In the genomic region with DNA sequence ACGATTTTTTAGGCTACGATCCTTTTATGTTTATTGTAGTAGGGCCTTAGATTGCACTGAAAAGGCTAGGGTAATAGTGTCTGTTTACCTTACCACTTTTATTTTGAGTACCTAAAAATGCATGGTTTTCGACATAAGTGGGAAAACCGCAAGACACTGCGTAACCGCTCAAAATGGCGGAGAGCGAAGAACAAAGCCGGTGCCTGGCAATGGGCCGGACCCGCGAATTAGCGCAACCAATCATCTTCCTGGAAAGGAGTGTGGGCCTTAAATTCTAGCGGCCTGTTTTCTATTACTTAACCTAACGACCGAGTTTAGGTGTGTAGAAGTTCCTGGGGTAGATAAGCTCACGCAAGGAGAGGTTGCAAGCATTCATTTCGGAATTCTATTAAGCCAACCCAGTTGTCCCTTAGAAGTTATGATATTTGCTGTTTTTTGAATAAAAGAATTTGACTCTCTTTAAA, we compare ENCODE assay signal across 8 cellular contexts.
DNase-seq lines count a peak whose midpoint lies in the region; ATAC-seq and TF ChIP-seq lines count a peak whose summit lies in the region.

No MANE protein-coding gene starts in this region.

- no TSS peak for BruUV-seq in PC-9 (replicated peaks; lab: Mats Ljungman, UMichigan)

- H3K4me3 ChIP-seq in BLaER1 treated with 17β-estradiol and CSF1 and Interleukin-3, amounts not matched to agents 10 nM and 100 nM: peak overlapping the region; percentile 63 to 89 (median 81)
- no peak overlapping the region for H3K4me3 ChIP-seq in KMS-11 (IDR thresholded peaks at IDR 0.05; ENCODE audit: insufficient read depth, low read depth, low read length)
- peak overlapping the region; percentile 63 for H3K4me3 ChIP-seq in PC-9
- H3K4me3 ChIP-seq in fibroblast of villous mesenchyme (ENCODE audit: low read depth, low read length): peak overlapping the region; percentile 91
- H3K4me3 ChIP-seq in thymus (ENCODE audit: low read length): peak overlapping the region; percentile 59

- H3K4me1 ChIP-seq in BLaER1 treated with 17β-estradiol and CSF1 and Interleukin-3, amounts not matched to agents 10 nM and 100 nM: peaks cover 39 to 55% (median 48%) of the 10 kb centered on the region in 10 experiments
- H3K4me1 ChIP-seq in KMS-11 (ENCODE audit: low read depth, poor library complexity, severe bottlenecking) (peaks cover 20% of the 10 kb centered on the region), PC-9 (replicated peaks; ENCODE audit: insufficient read depth) (peaks cover 35% of the 10 kb centered on the region), thymus (ENCODE audit: control insufficient read depth, insufficient read depth, low read length) (peaks cover 8% of the 10 kb centered on the region)

- no peaks in the 10 kb centered on the region for H4K20me1 ChIP-seq in BLaER1 treated with 17β-estradiol and CSF1 and Interleukin-3, amounts not matched to agents 10 nM and 100 nM
- no peaks in the 10 kb centered on the region for H4K20me1 ChIP-seq in KMS-11 (ENCODE audit: insufficient read depth)
- H4K20me1 ChIP-seq in PC-9 (ENCODE audit: insufficient read depth): no peaks in the 10 kb centered on the region

- ATAC-seq in GM19455 (IDR thresholded peaks at IDR 0.05; ENCODE audit: unreplicated experiment): peak; percentile 41

- H3K9me2 ChIP-seq in PC-9 (ENCODE audit: insufficient read depth): no peaks in the 10 kb centered on the region

- H2AFZ ChIP-seq in KMS-11 (ENCODE audit: low read depth) (no peak overlapping the region), PC-9 (peak overlapping the region; percentile 90)

- H3K36me3 ChIP-seq in BLaER1 treated with 17β-estradiol and CSF1 and Interleukin-3, amounts not matched to agents 10 nM and 100 nM: no peaks in the 10 kb centered on the region
- H3K36me3 ChIP-seq in KMS-11 (ENCODE audit: insufficient read depth) (no peaks in the 10 kb centered on the region), PC-9 (ENCODE audit: low read depth) (no peaks in the 10 kb centered on the region), thymus (ENCODE audit: control insufficient read depth, insufficient read depth) (no peaks in the 10 kb centered on the region)

- peaks cover 10% of the 10 kb centered on the region for H3K27me3 Mint-ChIP-seq in neural crest cell (ENCODE audit: low read depth)

- no peak overlapping the region for H3K4me3 Mint-ChIP-seq in neural crest cell

- no peak for TF ChIP-seq CTCF in KMS-11 (conservative IDR thresholded peaks at IDR 0.05; ENCODE audit: low read depth, low read length)
- TF ChIP-seq CTCF in PC-9 (conservative IDR thresholded peaks at IDR 0.05): no peak
- TF ChIP-seq CTCF in fibroblast of villous mesenchyme (IDR thresholded peaks at IDR 0.05; ENCODE audit: insufficient read depth, low read depth, low read length): no peak
- TF ChIP-seq CTCF in neural crest cell (conservative IDR thresholded peaks at IDR 0.05): no peak

- H3K27me3 ChIP-seq in BLaER1 treated with 17β-estradiol and CSF1 and Interleukin-3, amounts not matched to agents 10 nM and 100 nM: no peaks in the 10 kb centered on the region
- no peaks in the 10 kb centered on the region for H3K27me3 ChIP-seq in KMS-11 (ENCODE audit: insufficient read depth, low read depth)
- no peaks in the 10 kb centered on the region for H3K27me3 ChIP-seq in PC-9 (ENCODE audit: insufficient read depth, low read depth)
- H3K27me3 ChIP-seq in thymus (ENCODE audit: control insufficient read depth, insufficient read depth): no peaks in the 10 kb centered on the region

- no peak overlapping the region for H3K27ac Mint-ChIP-seq in neural crest cell (ENCODE audit: unreplicated experiment)

- H3K4me1 Mint-ChIP-seq in neural crest cell: peaks cover 22% of the 10 kb centered on the region

- H3K79me2 ChIP-seq in KMS-11 (ENCODE audit: insufficient read depth, low read depth) (peaks cover 12% of the 10 kb centered on the region; the same call in 1 of the 2 replicates), PC-9 (ENCODE audit: low read depth) (no peaks in the 10 kb centered on the region)

- peak; percentile 64 to 65 for DNase-seq in PC-9
- peak; percentile 48 to 57 for DNase-seq in activated T-helper 1 cell treated with anti-CD3 and anti-CD28 coated beads, Interleukin-2, amount 50 U/mL, for 16 hours (ENCODE audit: low read depth in 1 of 2, low spot score in 1 of 2)
- peak; percentile 94 for DNase-seq in fibroblast of villous mesenchyme (ENCODE audit: low read depth)
- DNase-seq in neural crest cell (ENCODE audit: low read depth, low spot score): peak; percentile 59

- POLR2A ChIA-PET in PC-9 (lab: Charles Lee; ENCODE audit: unreplicated experiment): interaction anchor here (0.5 to 1.8 kb wide), 17 partner anchors 11 to 942 kb away, joined by 3 to 15 read pairs (median 3); a partner anchor contains a TSS

- intact Hi-C loops in PC-9 (cut with micrococcal nuclease; ENCODE audit: unreplicated experiment): loop anchor here (2.0 to 10.0 kb wide), 2 partner anchors 126 to 1690 kb away; a partner anchor contains a TSS

- peak overlapping the region; percentile 91 to 99 (median 97) for H3K9ac ChIP-seq in BLaER1 treated with 17β-estradiol and CSF1 and Interleukin-3, amounts not matched to agents 10 nM and 100 nM
- H3K9ac ChIP-seq in KMS-11: peak overlapping the region; percentile 96

- CTCF ChIA-PET in PC-9 (lab: Charles Lee): interaction anchor here (0.5 kb wide), 1 partner anchor 972 kb away, joined by 3 read pairs; no protein-coding TSS in a partner anchor

- WGBS in thymus: under 1% methylated on average over 18 of the region's 18 CpGs

- peak overlapping the region; percentile 88 to 99 (median 98) for H3K27ac ChIP-seq in BLaER1 treated with 17β-estradiol and CSF1 and Interleukin-3, amounts not matched to agents 10 nM and 100 nM
- H3K27ac ChIP-seq in KMS-11 (peak overlapping the region; percentile 96), PC-9 (peak overlapping the region; percentile 91), thymus (ENCODE audit: low read depth) (peak overlapping the region; percentile 100)

- H3K36me3 Mint-ChIP-seq in neural crest cell (ENCODE audit: low read depth): peaks cover 3% of the 10 kb centered on the region

- H3K9me3 ChIP-seq in BLaER1 treated with 17β-estradiol and CSF1 and Interleukin-3, amounts not matched to agents 10 nM and 100 nM (replicated peaks in 1 of 11): peaks cover 0 to 6% (median 0%) of the 10 kb centered on the region in 11 experiments; a peak in 5 of 22 replicates
- H3K9me3 ChIP-seq in PC-9 (ENCODE audit: insufficient read depth, low read depth) (no peaks in the 10 kb centered on the region), thymus (ENCODE audit: control insufficient read depth) (no peaks in the 10 kb centered on the region)

- H3K4me2 ChIP-seq in BLaER1 treated with 17β-estradiol and CSF1 and Interleukin-3, amounts not matched to agents 10 nM and 100 nM: peak overlapping the region; percentile 84 to 98 (median 93)
- H3K4me2 ChIP-seq in KMS-11 (peak overlapping the region; percentile 78), PC-9 (peak overlapping the region; percentile 92)

- peaks cover 35% of the 10 kb centered on the region for H3F3A ChIP-seq in PC-9 (ENCODE audit: insufficient read depth, low read depth)

- H3K9me3 Mint-ChIP-seq in neural crest cell: no peaks in the 10 kb centered on the region
